Comparison of ENCODE assay signal across 8 cellular contexts in the genomic region with DNA sequence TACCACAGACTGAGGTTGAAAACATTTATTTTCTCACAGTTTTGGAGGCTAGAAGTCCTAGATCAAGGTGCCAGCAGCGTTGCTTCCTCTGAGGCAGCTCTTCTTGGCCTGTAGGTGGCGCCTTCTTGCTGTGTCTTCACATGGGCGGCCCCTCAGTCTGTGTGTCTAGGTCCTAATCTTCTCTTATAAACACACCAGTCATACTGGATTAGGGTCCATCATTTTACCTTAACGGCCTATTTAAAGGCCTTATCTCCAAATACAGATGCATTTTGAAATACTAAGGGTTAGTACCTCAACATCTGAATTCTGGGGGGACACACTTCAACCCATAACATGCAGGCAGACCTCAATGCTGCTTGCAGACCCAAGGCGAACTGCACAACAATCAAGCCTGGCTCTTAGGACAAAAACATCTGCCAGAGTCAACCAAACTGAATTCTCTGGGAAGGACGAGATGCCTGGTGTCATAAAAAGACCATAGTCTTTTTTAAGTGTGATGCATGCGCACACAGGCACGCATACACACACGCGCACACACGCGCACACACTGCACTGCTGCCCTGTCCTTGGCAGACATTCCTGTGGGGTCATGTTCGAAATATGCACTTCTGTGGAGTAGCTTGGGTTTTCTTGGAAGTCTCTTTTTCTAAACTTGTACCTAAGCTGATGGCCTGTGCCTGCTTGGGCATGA. TPM values are rescaled to one million over a fixed set of nuclear protein-coding genes. Genes with fewer than 3 reads are reported as not detected.
DNase-seq lines count a peak whose midpoint lies in the region; ATAC-seq and TF ChIP-seq lines count a peak whose summit lies in the region.

No MANE protein-coding gene starts in this region.

- H3K4me3 ChIP-seq in WI38 (ENCODE audit: low read depth, low read length) (no peak overlapping the region), cardiac fibroblast (replicated peaks in 1 of 2; ENCODE audit: low read depth in 2 of 2, low read length in 2 of 2) (no peak overlapping the region), liver (ENCODE audit: low read depth in 1 of 3, low read length in 3 of 3) (no peak overlapping the region)

- ATAC-seq in HG02678 (IDR thresholded peaks at IDR 0.05; ENCODE audit: unreplicated experiment) (peak; percentile 33), HG02588 (IDR thresholded peaks at IDR 0.05; ENCODE audit: unreplicated experiment) (no peak)

- DNase-seq in ELR (ENCODE audit: low read depth) (peak; percentile 84), NCI-H2196 treated with DMSO at 0.1 percent for 48 hours (lab: John Stamatoyannopoulos, UW; ENCODE audit: unreplicated experiment) (peak; percentile 42), cardiac fibroblast (ENCODE audit: low read depth in 2 of 2) (peak; percentile 84)
- peak; percentile 54 to 67 (median 56) for DNase-seq in stimulated activated CD4-positive, alpha-beta T cell treated with anti-CD3 and anti-CD28 coated beads, TNF-alpha, amount 100 ng/mL, for 24 hours (ENCODE audit: low read depth in 3 of 3)

- peak; percentile 82 to 84 for TF ChIP-seq RAD21 in liver (IDR thresholded peaks at IDR 0.05)

- H3K9me3 ChIP-seq in liver (ENCODE audit: control insufficient read depth in 4 of 4, low read length in 3 of 4): no peaks in the 10 kb centered on the region

- TF ChIP-seq CTCF in WI38 (IDR thresholded peaks at IDR 0.05; ENCODE audit: low read depth, low read length) (peak; percentile 78), cardiac fibroblast (IDR thresholded peaks at IDR 0.05; ENCODE audit: low read depth, low read length) (peak; percentile 94), liver (IDR thresholded peaks at IDR 0.05; ENCODE audit: low read depth, low read length, missing input control) (peak; percentile 74)

- no peak overlapping the region for H3K27ac ChIP-seq in liver (ENCODE audit: low read depth in 1 of 2, low read length in 2 of 2)

- WGBS in liver: 40% methylated on average over 13 of the region's 13 CpGs

- H3K4me1 ChIP-seq in liver (ENCODE audit: control insufficient read depth in 4 of 4, insufficient read depth in 4 of 4, low read length in 3 of 4): peaks cover 0 to 7% (median 0%) of the 10 kb centered on the region in 4 donors

- no peak overlapping the region for H3K9ac ChIP-seq in liver (ENCODE audit: low read depth in 1 of 2, low read length in 2 of 2)

- no peaks in the 10 kb centered on the region for H3K27me3 ChIP-seq in liver (ENCODE audit: control insufficient read depth in 4 of 4, insufficient read depth in 4 of 4, low read length in 3 of 4)

- H3K36me3 ChIP-seq in liver (ENCODE audit: control insufficient read depth in 4 of 4, insufficient read depth in 3 of 4, low read depth in 1 of 4, low read length in 3 of 4): no peaks in the 10 kb centered on the region

TF ChIP-seq in liver, 16 proteins besides CTCF, POLR2A, EP300 and RAD21:
- TF ChIP-seq SP1 (IDR thresholded peaks at IDR 0.05) (no peak), EGR1 (IDR thresholded peaks at IDR 0.05; ENCODE audit: low read depth in 2 of 2) (no peak), FOXA2 (IDR thresholded peaks at IDR 0.05) (no peak), NR2F2 (IDR thresholded peaks at IDR 0.05) (no peak), YY1 (IDR thresholded peaks at IDR 0.05) (no peak), HNF4G (IDR thresholded peaks at IDR 0.05) (no peak), ZBTB33 (IDR thresholded peaks at IDR 0.05) (no peak), HNF4A (conservative IDR thresholded peaks at IDR 0.05) (no peak), TAF1 (conservative IDR thresholded peaks at IDR 0.05) (no peak), RXRA (IDR thresholded peaks at IDR 0.05) (no peak)
- TF ChIP-seq, protein P1, sequence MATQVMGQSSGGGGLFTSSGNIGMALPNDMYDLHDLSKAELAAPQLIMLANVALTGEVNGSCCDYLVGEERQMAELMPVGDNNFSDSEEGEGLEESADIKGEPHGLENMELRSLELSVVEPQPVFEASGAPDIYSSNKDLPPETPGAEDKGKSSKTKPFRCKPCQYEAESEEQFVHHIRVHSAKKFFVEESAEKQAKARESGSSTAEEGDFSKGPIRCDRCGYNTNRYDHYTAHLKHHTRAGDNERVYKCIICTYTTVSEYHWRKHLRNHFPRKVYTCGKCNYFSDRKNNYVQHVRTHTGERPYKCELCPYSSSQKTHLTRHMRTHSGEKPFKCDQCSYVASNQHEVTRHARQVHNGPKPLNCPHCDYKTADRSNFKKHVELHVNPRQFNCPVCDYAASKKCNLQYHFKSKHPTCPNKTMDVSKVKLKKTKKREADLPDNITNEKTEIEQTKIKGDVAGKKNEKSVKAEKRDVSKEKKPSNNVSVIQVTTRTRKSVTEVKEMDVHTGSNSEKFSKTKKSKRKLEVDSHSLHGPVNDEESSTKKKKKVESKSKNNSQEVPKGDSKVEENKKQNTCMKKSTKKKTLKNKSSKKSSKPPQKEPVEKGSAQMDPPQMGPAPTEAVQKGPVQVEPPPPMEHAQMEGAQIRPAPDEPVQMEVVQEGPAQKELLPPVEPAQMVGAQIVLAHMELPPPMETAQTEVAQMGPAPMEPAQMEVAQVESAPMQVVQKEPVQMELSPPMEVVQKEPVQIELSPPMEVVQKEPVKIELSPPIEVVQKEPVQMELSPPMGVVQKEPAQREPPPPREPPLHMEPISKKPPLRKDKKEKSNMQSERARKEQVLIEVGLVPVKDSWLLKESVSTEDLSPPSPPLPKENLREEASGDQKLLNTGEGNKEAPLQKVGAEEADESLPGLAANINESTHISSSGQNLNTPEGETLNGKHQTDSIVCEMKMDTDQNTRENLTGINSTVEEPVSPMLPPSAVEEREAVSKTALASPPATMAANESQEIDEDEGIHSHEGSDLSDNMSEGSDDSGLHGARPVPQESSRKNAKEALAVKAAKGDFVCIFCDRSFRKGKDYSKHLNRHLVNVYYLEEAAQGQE (IDR thresholded peaks at IDR 0.05): no peak
- TF ChIP-seq, protein P2, sequence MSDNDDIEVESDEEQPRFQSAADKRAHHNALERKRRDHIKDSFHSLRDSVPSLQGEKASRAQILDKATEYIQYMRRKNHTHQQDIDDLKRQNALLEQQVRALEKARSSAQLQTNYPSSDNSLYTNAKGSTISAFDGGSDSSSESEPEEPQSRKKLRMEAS (IDR thresholded peaks at IDR 0.05): no peak
- TF ChIP-seq, protein P3, sequence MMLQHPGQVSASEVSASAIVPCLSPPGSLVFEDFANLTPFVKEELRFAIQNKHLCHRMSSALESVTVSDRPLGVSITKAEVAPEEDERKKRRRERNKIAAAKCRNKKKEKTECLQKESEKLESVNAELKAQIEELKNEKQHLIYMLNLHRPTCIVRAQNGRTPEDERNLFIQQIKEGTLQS (IDR thresholded peaks at IDR 0.05): no peak
TF ChIP-seq in liver: peak in this region for 0.

RNA-seq across cellular contexts. Expression of gene RMC1, which starts 4.3 kb away (rescaled TPM):
- total RNA-seq in liver: 10 to 100 TPM; 20.6 to 24.7 TPM
- polyA plus RNA-seq in liver: 10 to 100 TPM; 15.6 to 21.0 TPM

RNA-seq across cellular contexts. Expression of gene RIOK3, which starts 45.9 kb away (rescaled TPM):
- 100 to 1,000 TPM in 1 of 2 donors, 10 to 100 TPM in 1; 52.1 to 104 TPM for total RNA-seq in liver
- polyA plus RNA-seq in liver: 10 to 100 TPM; 29.9 to 33.4 TPM
